In the genomic region with DNA sequence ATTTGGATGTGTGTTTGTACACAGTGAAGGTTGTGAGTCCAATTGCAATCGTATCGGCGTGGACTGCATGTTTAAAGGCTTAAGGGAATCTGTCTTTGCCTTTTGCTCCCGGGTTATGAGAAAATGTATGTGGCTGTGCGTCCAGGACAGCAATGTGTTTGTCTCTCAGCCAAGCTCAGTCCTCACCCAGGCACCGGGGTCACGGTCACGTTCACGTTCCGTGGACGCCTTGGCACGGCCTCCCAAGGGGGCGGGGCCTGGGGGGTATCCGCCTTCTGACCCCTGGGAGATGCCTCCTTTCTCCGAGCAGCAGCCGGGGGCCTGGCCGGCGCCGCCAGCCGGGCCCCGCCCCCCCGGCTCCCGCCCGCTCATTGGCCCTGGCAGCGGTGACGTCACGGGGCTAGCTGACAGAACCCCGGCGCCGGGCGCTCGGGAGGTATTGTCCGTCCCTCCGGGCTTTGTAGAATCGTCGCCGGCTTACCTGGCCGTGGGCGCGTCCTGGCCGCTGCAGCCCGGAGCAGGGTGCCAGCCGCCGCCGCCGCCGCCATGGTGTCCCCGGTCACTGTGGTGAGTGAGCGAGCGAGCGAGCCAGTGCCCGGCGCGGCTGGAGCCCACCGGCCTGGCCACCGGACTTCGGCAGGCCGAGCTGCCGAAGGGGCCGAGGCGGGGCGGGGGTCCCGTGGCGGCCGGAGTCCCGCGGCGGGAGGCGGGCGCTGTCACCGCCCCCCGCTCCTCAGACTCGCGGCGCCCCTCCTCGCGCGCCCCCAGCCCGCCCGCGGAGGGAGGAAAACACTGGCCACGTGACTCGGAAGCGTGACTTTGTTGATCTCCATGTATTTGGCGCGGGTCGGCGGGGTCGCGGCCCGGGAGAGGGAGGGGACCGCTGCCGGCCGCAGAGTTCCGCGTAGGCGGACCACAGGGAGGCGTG, we compare ENCODE assay signal across 1 cellular context.
TF ChIP-seq lines count a peak whose summit lies in the region.

A gene with protein sequence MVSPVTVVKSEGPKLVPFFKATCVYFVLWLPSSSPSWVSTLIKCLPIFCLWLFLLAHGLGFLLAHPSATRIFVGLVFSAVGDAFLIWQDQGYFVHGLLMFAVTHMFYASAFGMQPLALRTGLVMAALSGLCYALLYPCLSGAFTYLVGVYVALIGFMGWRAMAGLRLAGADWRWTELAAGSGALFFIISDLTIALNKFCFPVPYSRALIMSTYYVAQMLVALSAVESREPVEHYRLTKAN (plus strand): TSS at position 439 of the 928 bp plus-strand sequence. CDS start 108 bp downstream, at position 547.

TF ChIP-seq in A549, 52 proteins besides CTCF, POLR2A, EP300 and RAD21 (continued from another document):
- TF ChIP-seq REST (IDR thresholded peaks at IDR 0.05) (no peak), CBX2 (IDR thresholded peaks at IDR 0.05; ENCODE audit: borderline replicate concordance, low read depth) (no peak), HOXB13 (CRISPR knock-in tag; IDR thresholded peaks at IDR 0.05; ENCODE audit: low read depth) (no peak)
